In the genomic region with DNA sequence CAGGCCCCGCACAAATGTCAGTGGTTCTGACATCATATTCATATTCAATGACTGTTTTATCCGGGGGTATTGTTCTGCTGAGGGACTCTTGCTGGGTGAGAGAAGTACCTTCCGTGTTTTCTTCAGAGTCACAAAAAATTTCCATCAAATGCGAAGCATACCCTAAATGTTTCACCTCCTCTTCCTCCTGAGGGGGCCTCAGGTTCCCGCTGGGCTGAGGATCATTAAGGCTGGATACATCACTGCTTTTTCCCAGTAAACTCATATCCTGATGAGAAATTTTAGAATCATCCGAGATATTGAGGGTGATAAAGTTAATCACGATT, we compare ENCODE assay signal across 19 cellular contexts. TPM values are rescaled to one million over a fixed set of nuclear protein-coding genes. Genes with fewer than 3 reads are reported as not detected.
"Had no signal": no experiment of that assay in that cellular context is flagged by ENCODE, and none has a peak within 500 bp of the region (broad histone marks: within the 10 kb centered on the region; RNA-seq: fewer than 3 reads in every experiment).

No MANE protein-coding gene starts in this region.

- H3K9me3 ChIP-seq: sigmoid colon, thoracic aorta had no signal

- H3K4me3 Mint-ChIP-seq: activated naive CD4-positive, alpha-beta T cell treated with anti-CD3 and anti-CD28 coated beads, Interleukin-2, amount 50 U/mL, for 24 hours; brain; central memory CD8-positive, alpha-beta T cell; natural killer cell treated with Interleukin-12 subunit alpha and Interleukin-12 subunit beta and Interleukin-15 and Interleukin-18, amount 100 ng/mL, for 72 hours; stimulated activated naive CD8-positive, alpha-beta T cell treated with anti-CD3 and anti-CD28 coated beads, Interleukin-15, Interleukin-2, amounts not matched to agents 100 ng/mL and 50 ng/mL, for 24 hours had no signal

- H3K27ac ChIP-seq: sigmoid colon, thoracic aorta had no signal

- H3K4me3 ChIP-seq: sigmoid colon, thoracic aorta had no signal

- H3K36me3 ChIP-seq: sigmoid colon, thoracic aorta had no signal

- H3K36me3 Mint-ChIP-seq: activated naive CD4-positive, alpha-beta T cell treated with anti-CD3 and anti-CD28 coated beads, Interleukin-2, amount 50 U/mL, for 24 hours; brain; natural killer cell treated with Interleukin-12 subunit alpha and Interleukin-12 subunit beta and Interleukin-15 and Interleukin-18, amount 100 ng/mL, for 72 hours had no signal

- H3K9me3 Mint-ChIP-seq: activated naive CD4-positive, alpha-beta T cell treated with anti-CD3 and anti-CD28 coated beads, Interleukin-2, amount 50 U/mL, for 24 hours; brain; central memory CD8-positive, alpha-beta T cell; natural killer cell treated with Interleukin-12 subunit alpha and Interleukin-12 subunit beta and Interleukin-15 and Interleukin-18, amount 100 ng/mL, for 72 hours; stimulated activated naive CD8-positive, alpha-beta T cell treated with anti-CD3 and anti-CD28 coated beads, Interleukin-15, Interleukin-2, amounts not matched to agents 100 ng/mL and 50 ng/mL, for 24 hours had no signal

- H3K27me3 ChIP-seq: sigmoid colon had no signal

- H3K27ac Mint-ChIP-seq: activated naive CD4-positive, alpha-beta T cell treated with anti-CD3 and anti-CD28 coated beads, Interleukin-2, amount 50 U/mL, for 24 hours; brain; natural killer cell treated with Interleukin-12 subunit alpha and Interleukin-12 subunit beta and Interleukin-15 and Interleukin-18, amount 100 ng/mL, for 72 hours; stimulated activated naive CD8-positive, alpha-beta T cell treated with anti-CD3 and anti-CD28 coated beads, Interleukin-15, Interleukin-2, amounts not matched to agents 100 ng/mL and 50 ng/mL, for 24 hours had no signal

- ATAC-seq: natural killer cell treated with Interleukin-12 subunit alpha and Interleukin-12 subunit beta and Interleukin-15 and Interleukin-18, amount 100 ng/mL, for 72 hours had no signal

- H3K4me1 Mint-ChIP-seq: activated naive CD4-positive, alpha-beta T cell treated with anti-CD3 and anti-CD28 coated beads, Interleukin-2, amount 50 U/mL, for 24 hours; brain had no signal

- DNase-seq: activated CD4-positive, alpha-beta T cell treated with anti-CD3 and anti-CD28 coated beads, Interleukin-2, amount 50 U/mL, for 4 hours; activated CD4-positive, CD25-positive, alpha-beta regulatory T cell treated with anti-CD3 and anti-CD28 coated beads, Interleukin-2, amount 50 U/mL, for 72 hours; activated effector memory CD4-positive, alpha-beta T cell treated with Interleukin-2 at 50 U/mL for 16 hours; activated T-cell treated with anti-CD3 and anti-CD28 coated beads, Interleukin-2, amount 50 U/mL, for 1 hour; amniotic stem cell; effector memory CD4-positive, alpha-beta T cell; erythroblast; hippocampal formation; sigmoid colon; stimulated activated CD4-positive, alpha-beta T cell treated with anti-CD3 and anti-CD28 coated beads, Interleukin-12 subunit alpha, Interleukin-12 subunit beta, amount 100 ng/mL, for 4 hours; stimulated activated CD4-positive, alpha-beta T cell treated with anti-CD3 and anti-CD28 coated beads, Interleukin-2, amount 100 ng/mL, for 48 hours; T-helper 2 cell had no signal

- H3K4me1 ChIP-seq: sigmoid colon had no signal

RNA-seq across cellular contexts. Expression of gene IL20RA, which starts 42.8 kb away (rescaled TPM):
- total RNA-seq: natural killer cell treated with Interleukin-12 subunit alpha and Interleukin-12 subunit beta and Interleukin-15 and Interleukin-18, amount 100 ng/mL, for 72 hours; osteocyte had no signal
